In the genomic region with DNA sequence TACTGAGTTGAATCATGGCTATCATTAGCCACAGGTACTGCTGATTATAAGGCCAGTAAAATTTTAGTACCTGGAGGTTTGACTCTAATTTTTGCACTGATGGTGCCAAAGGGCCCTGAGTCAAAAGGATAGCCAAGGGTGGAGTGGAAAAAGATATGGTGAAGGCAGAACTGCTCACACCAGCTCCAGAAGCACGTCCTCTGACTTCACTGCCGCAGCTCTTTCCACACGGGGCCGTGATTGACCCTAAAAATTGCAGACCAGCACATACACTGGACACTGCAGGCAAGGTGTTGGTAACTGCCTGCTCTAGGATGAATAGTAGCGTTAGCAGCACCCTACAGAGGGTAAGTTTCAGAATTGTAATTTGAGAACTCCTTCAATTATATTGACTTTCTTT, we compare ENCODE assay signal across 19 cellular contexts. TPM values are rescaled to one million over a fixed set of nuclear protein-coding genes. Genes with fewer than 3 reads are reported as not detected.
DNase-seq lines count a peak whose midpoint lies in the region; ATAC-seq and TF ChIP-seq lines count a peak whose summit lies in the region.
"Had no signal": no experiment of that assay in that cellular context is flagged by ENCODE, and none has a peak within 500 bp of the region (broad histone marks: within the 10 kb centered on the region; RNA-seq: fewer than 3 reads in every experiment).

No MANE protein-coding gene starts in this region.

- no peak for TF ChIP-seq CTCF in heart left ventricle (IDR thresholded peaks at IDR 0.05)
- TF ChIP-seq CTCF in PC-3 (conservative IDR thresholded peaks at IDR 0.05; ENCODE audit: low read depth, low read length) = no peak

- H3K4me3 ChIP-seq in heart left ventricle (no peak overlapping the region), PC-3 (ENCODE audit: low read length) (no peak overlapping the region), right cardiac atrium (ENCODE audit: low read length) (no peak overlapping the region)
- H3K4me3 ChIP-seq: BLaER1, HAP-1 had no signal

- H3K36me3 ChIP-seq in heart left ventricle (peaks cover 4 to 96% (median 44%) of the 10 kb centered on the region in 9 donors), PC-3 (ENCODE audit: low read depth, low read length) (peaks cover 4% of the 10 kb centered on the region)

- no peaks in the 10 kb centered on the region for H3K9me3 ChIP-seq in heart left ventricle
- H3K9me3 ChIP-seq in PC-3 (ENCODE audit: low read length) = no peaks in the 10 kb centered on the region
- H3K9me3 ChIP-seq in right cardiac atrium (ENCODE audit: control insufficient read depth, low read length) = no peaks in the 10 kb centered on the region
- H3K9me3 ChIP-seq: BLaER1, Caco-2, HAP-1 had no signal

- 66 to 90% (median 78%) methylated on average over 5 of the region's 5 CpGs for WGBS in heart left ventricle, 4 donors
- WGBS in right cardiac atrium = 80% methylated on average over 5 of the region's 5 CpGs

- H3K4me1 ChIP-seq in heart left ventricle = peaks cover 0 to 18% (median 0%) of the 10 kb centered on the region in 12 donors
- no peaks in the 10 kb centered on the region for H3K4me1 ChIP-seq in PC-3 (ENCODE audit: insufficient read depth, low read length)
- peaks cover 3% of the 10 kb centered on the region for H3K4me1 ChIP-seq in right cardiac atrium (ENCODE audit: control insufficient read depth, insufficient read depth, low read length)
- H3K4me1 ChIP-seq: BLaER1, Caco-2, HAP-1 had no signal

- no peaks in the 10 kb centered on the region for H3K9me3 Mint-ChIP-seq in T-cell
- H3K9me3 Mint-ChIP-seq: CD4-positive, CD25-positive, alpha-beta regulatory T cell; CD8-positive, alpha-beta T cell; HFFc6 had no signal

- no peaks in the 10 kb centered on the region for H3K27me3 Mint-ChIP-seq in T-cell
- H3K27me3 Mint-ChIP-seq: B cell; CD4-positive, CD25-positive, alpha-beta regulatory T cell had no signal

- H3K27me3 ChIP-seq in heart left ventricle (no peaks in the 10 kb centered on the region), PC-3 (ENCODE audit: low read length) (no peaks in the 10 kb centered on the region), right cardiac atrium (ENCODE audit: control insufficient read depth, insufficient read depth) (no peaks in the 10 kb centered on the region)
- H3K27me3 ChIP-seq: BLaER1 had no signal

- H2AFZ ChIP-seq in PC-3 (ENCODE audit: low read length) = no peak overlapping the region

- no peak overlapping the region for H3K4me2 ChIP-seq in PC-3 (ENCODE audit: low read length)
- H3K4me2 ChIP-seq: BLaER1 had no signal

- H3K27ac ChIP-seq in heart left ventricle (no peak overlapping the region), PC-3 (ENCODE audit: low read length) (no peak overlapping the region), right cardiac atrium (ENCODE audit: low read length) (no peak overlapping the region)
- H3K27ac ChIP-seq: 22Rv1, BLaER1, C4-2B had no signal

- POLR2A ChIA-PET in PC-3 (lab: Charles Lee; ENCODE audit: unreplicated experiment) = no interaction called here
- POLR2A ChIA-PET in T-cell (lab: Charles Lee) = no interaction called here

- H3K27ac Mint-ChIP-seq in T-cell = no peak overlapping the region
- H3K27ac Mint-ChIP-seq: B cell; CD4-positive, CD25-positive, alpha-beta regulatory T cell; CD8-positive, alpha-beta T cell; HFFc6 had no signal

- H3K4me3 Mint-ChIP-seq in T-cell = no peak overlapping the region
- H3K4me3 Mint-ChIP-seq: B cell; CD4-positive, CD25-positive, alpha-beta regulatory T cell; CD8-positive, alpha-beta T cell; HFFc6 had no signal

- H4K20me1 ChIP-seq in PC-3 (ENCODE audit: low read length) = no peaks in the 10 kb centered on the region
- H4K20me1 ChIP-seq: BLaER1 had no signal

- CTCF ChIA-PET in PC-3 (lab: Charles Lee) (no interaction called here), T-cell (lab: Charles Lee) (no interaction called here)

- BruUV-seq in PC-3 (replicated peaks; lab: Mats Ljungman, UMichigan) = TSS peak; percentile 23

- no peaks in the 10 kb centered on the region for H3F3A ChIP-seq in PC-3 (ENCODE audit: low read length, unreplicated experiment)

- no peaks in the 10 kb centered on the region for H3K9me2 ChIP-seq in PC-3 (replicated peaks; ENCODE audit: low read length)

- no peak overlapping the region for H3K9ac ChIP-seq in PC-3 (ENCODE audit: low read length)
- H3K9ac ChIP-seq: BLaER1 had no signal

- DNase-seq in NCI-H1105 treated with DMSO at 0.1 percent for 48 hours (lab: John Stamatoyannopoulos, UW) (peak; percentile 11), NCI-H1105 (lab: John Stamatoyannopoulos, UW) (no peak), heart left ventricle (no peak), Right ventricle myocardium inferior (ENCODE audit: missing footprints) (no peak), PC-3 (no peak), right cardiac atrium (no peak), T-cell (no peak)
- DNase-seq: Caco-2; CD4-positive, CD25-positive, alpha-beta regulatory T cell; CD8-positive, alpha-beta T cell; DMS153; DND-41; GOT3; HFFc6 had no signal

- no peaks in the 10 kb centered on the region for H3K4me1 Mint-ChIP-seq in T-cell
- H3K4me1 Mint-ChIP-seq: B cell had no signal

- ATAC-seq in heart left ventricle = peak in 3 of 4 donors; percentile 19 to 53 (median 51)
- no peak for ATAC-seq in Right ventricle myocardium inferior
- ATAC-seq in PC-3 = no peak
- peak; percentile 26 to 51 for ATAC-seq in right cardiac atrium
- no peak for ATAC-seq in T-cell (replicated peaks in 1 of 4)
- ATAC-seq: CD8-positive, alpha-beta T cell had no signal

- no peak for TF ChIP-seq POLR2A in heart left ventricle (IDR thresholded peaks at IDR 0.05)

- intact Hi-C loops in heart left ventricle (cut with DNase I) = loop anchor here in 2 of 10 donors (10.0 kb wide), 1 partner anchor 151 kb away; the partner anchor contains the start of gene ARHGEF12 (in 2 of the 2)
- intact Hi-C loops in Right ventricle myocardium inferior (cut with DNase I) = no loop called here
- intact Hi-C loops in PC-3 (cut with micrococcal nuclease) = no loop called here
- intact Hi-C loops in right cardiac atrium (cut with DNase I) = no loop called here

- peaks cover 20% of the 10 kb centered on the region for H3K36me3 Mint-ChIP-seq in T-cell

- no peaks in the 10 kb centered on the region for H3K79me2 ChIP-seq in PC-3 (ENCODE audit: low read length)

RNA-seq across cellular contexts. Expression of gene GRIK4, which starts 25.4 kb away (rescaled TPM):
- total RNA-seq in heart left ventricle (under 1 TPM in 4 of 9 donors, not detected in 5; 0.07 to 0.45 (median 0.13) TPM), Right ventricle myocardium inferior (not detected), PC-3 (2014; rRNA removed) (not detected in 2 replicates), right cardiac atrium (1 to 10 TPM in 2 of 4 donors, under 1 TPM in 1, not detected in 1; 0.59 to 3.4 (median 1.0) TPM), T-cell (under 1 TPM in 1 of 5 donors, not detected in 4; 0.09 TPM)
- polyA plus RNA-seq in heart left ventricle (under 1 TPM in 1 of 2 donors, not detected in 1; 0.04 TPM), right cardiac atrium (0.32 TPM)
- total RNA-seq: CD4-positive, CD25-positive, alpha-beta regulatory T cell; CD8-positive, alpha-beta T cell; HFFc6 had no signal
- polyA plus RNA-seq: CD4-positive, CD25-positive, alpha-beta regulatory T cell had no signal

Comparison
In these comparisons a context has a peak if more than half of its experiments do, and no peak if none do; other contexts are left out.
1. ATAC-seq: peak in heart left ventricle (3 of 4) and right cardiac atrium (2 of 2); none in Right ventricle myocardium inferior (single experiment), PC-3 (single experiment) and T-cell (0 of 4).